8 cellular contexts compared by ENCODE assay signal in genomic region chr11:83195176-83195531, GRCh38. TPM values are rescaled to one million over a fixed set of nuclear protein-coding genes. Genes with fewer than 3 reads are reported as not detected.
DNase-seq lines count a peak whose midpoint lies in the region; FAIRE-seq and TF ChIP-seq lines count a peak whose summit lies in the region.

No MANE protein-coding gene starts in this region.

- peak overlapping the region; percentile 100 for H3K4me2 ChIP-seq in mesendoderm (ENCODE audit: low read length)

- peaks cover 14% of the 10 kb centered on the region for H3K36me3 Mint-ChIP-seq in HFFc6 (ENCODE audit: low read depth)

- no peaks in the 10 kb centered on the region for H3K27me3 ChIP-seq in mesendoderm (ENCODE audit: insufficient read depth, low read length, poor library complexity)

- H2BK15ac ChIP-seq in mesendoderm (replicated peaks; ENCODE audit: low read depth) = no peak overlapping the region

- H3K27ac Mint-ChIP-seq in HFFc6 = peak overlapping the region; percentile 98

- no CpG with 5 or more reads among the region's 6 CpGs for WGBS in mesendoderm (ENCODE audit: extremely low coverage, insufficient coverage, low lambda C conversion rate)

- no peaks in the 10 kb centered on the region for H3K27me3 Mint-ChIP-seq in HFFc6 (ENCODE audit: insufficient read depth)

- peak overlapping the region; percentile 98 for H3K4me3 Mint-ChIP-seq in HFFc6

- no peak overlapping the region for H2BK120ac ChIP-seq in mesendoderm (ENCODE audit: low read depth, low read length)

- no peak overlapping the region for H3K4ac ChIP-seq in mesendoderm (ENCODE audit: low read depth, low read length)

- H3K9me3 Mint-ChIP-seq in HFFc6 = no peaks in the 10 kb centered on the region

- H2AK5ac ChIP-seq in mesendoderm (ENCODE audit: low read length) = no peak overlapping the region

- no peak overlapping the region for H3K23ac ChIP-seq in mesendoderm (ENCODE audit: low read length)

- in situ Hi-C loops in astrocyte of the cerebellum (cut with HindIII; ENCODE audit: low sequenced_read_pairs) = no loop called here

- no peak overlapping the region for H3K27ac ChIP-seq in mesendoderm (ENCODE audit: low read depth, low read length)

- H3K9ac ChIP-seq in mesendoderm (ENCODE audit: low read length) = peak overlapping the region; percentile 76

- no peak for TF ChIP-seq CTCF in AG04449 (IDR thresholded peaks at IDR 0.05; ENCODE audit: insufficient read depth, low read length, missing control alignments)
- TF ChIP-seq CTCF in HFFc6 (IDR thresholded peaks at IDR 0.05) = peak; percentile 27; the same call in 1 of the 2 replicates
- TF ChIP-seq CTCF in astrocyte of the cerebellum (IDR thresholded peaks at IDR 0.05; ENCODE audit: low read depth, low read length, missing control alignments) = no peak

- H3K18ac ChIP-seq in mesendoderm (ENCODE audit: low read length) = no peak overlapping the region

- H3K79me1 ChIP-seq in mesendoderm (ENCODE audit: low read length) = peaks cover 8% of the 10 kb centered on the region

- no peaks in the 10 kb centered on the region for H3K36me3 ChIP-seq in mesendoderm (ENCODE audit: control insufficient read depth, insufficient read depth, low read length)

- H3K4me3 ChIP-seq in AG04449 (ENCODE audit: low read depth, low read length) (peak overlapping the region; percentile 87), astrocyte of the cerebellum (ENCODE audit: low read depth, low read length) (peak overlapping the region; percentile 84), mesendoderm (ENCODE audit: low read length) (no peak overlapping the region)

- POLR2A ChIA-PET in AG04449 (lab: Yijun Ruan, JAX) = no interaction called here

- H3K79me2 ChIP-seq in mesendoderm (ENCODE audit: control insufficient read depth, insufficient read depth, low read length) = peaks cover 15% of the 10 kb centered on the region

- no peak overlapping the region for H4K8ac ChIP-seq in mesendoderm (ENCODE audit: low read depth, low read length)

- H4K5ac ChIP-seq in mesendoderm (ENCODE audit: low read length) = no peak overlapping the region

- FAIRE-seq in urothelium cell line (lab: Jason Lieb, UNC) = no peak

- CTCF ChIA-PET in AG04449 (lab: Yijun Ruan, JAX) = interaction anchor here (1.0 to 1.4 kb wide), 4 partner anchors 15 to 626 kb away, joined by 3 to 5 read pairs (median 4); no protein-coding TSS in a partner anchor

- peak overlapping the region; percentile 27 for H3K56ac ChIP-seq in mesendoderm (ENCODE audit: low read length)

- DNase-seq in AG04449 (ENCODE audit: low read depth, low spot score) (no peak), HFFc6 (peak; percentile 5), astrocyte of the cerebellum (ENCODE audit: low read depth) (no peak), mesendoderm (peak; percentile 46), NCI-H748 treated with DMSO at 0.1 percent for 48 hours (lab: John Stamatoyannopoulos, UW) (no peak), DMS 273 (lab: John Stamatoyannopoulos, UW; ENCODE audit: unreplicated experiment) (no peak), urothelium cell line (ENCODE audit: low spot score) (no peak), midbrain (lab: John Stamatoyannopoulos, UW) (no peak)

- H3K4me1 ChIP-seq in mesendoderm (ENCODE audit: control insufficient read depth, low read depth, low read length) = peaks cover 4% of the 10 kb centered on the region

- H3K4me1 Mint-ChIP-seq in HFFc6 (ENCODE audit: low read depth) = peaks cover 45% of the 10 kb centered on the region

- no peak overlapping the region for H2BK5ac ChIP-seq in mesendoderm (ENCODE audit: low read length)

RNA-seq across cellular contexts. Expression of gene ANKRD42, which starts 1.6 kb away (rescaled TPM):
- total RNA-seq in HFFc6 (2021; fragmentation: NEBNext Ultra II Directional; extraction: Animal tissue kit (Norgen Biotek cat#: 25700)) = 10 to 100 TPM; 11.9 to 16.5 (median 13.1) TPM
- polyA plus RNA-seq in mesendoderm (2013, experiment 1 of 2) = 4.5 TPM
- polyA plus RNA-seq in mesendoderm (2013, experiment 2 of 2) = 4.4 TPM

RNA-seq across cellular contexts. Expression of gene PCF11, which starts 38.2 kb away (rescaled TPM):
- 10 to 100 TPM; 22.4 to 26.6 (median 24.7) TPM for total RNA-seq in HFFc6 (2021; fragmentation: NEBNext Ultra II Directional; extraction: Animal tissue kit (Norgen Biotek cat#: 25700))
- 32.5 TPM for polyA plus RNA-seq in mesendoderm (2013, experiment 1 of 2)
- 32.6 TPM for polyA plus RNA-seq in mesendoderm (2013, experiment 2 of 2)

Comparison
In these comparisons a context has a peak if more than half of its experiments do, and no peak if none do; other contexts are left out.
1. DNase-seq: peak in HFFc6 (single experiment) and mesendoderm (single experiment); none in AG04449 (single experiment), astrocyte of the cerebellum (single experiment), NCI-H748 treated with DMSO at 0.1 percent for 48 hours (single experiment), DMS 273 (single experiment), urothelium cell line (single experiment) and midbrain (single experiment).